In genomic region chr19:41420101-41420880, GRCh38 we compare ENCODE assay signal across 17 cellular contexts. TPM values are rescaled to one million over a fixed set of nuclear protein-coding genes. Genes with fewer than 3 reads are reported as not detected.
A peak's percentile ranks its signal among the peaks of the same experiment; 100 is the strongest.
DNase-seq lines count a peak whose midpoint lies in the region; ATAC-seq and TF ChIP-seq lines count a peak whose summit lies in the region.
"Had no signal": no experiment of that assay in that cellular context is flagged by ENCODE, and none has a peak within 500 bp of the region (broad histone marks: within the 10 kb centered on the region; RNA-seq: fewer than 3 reads in every experiment).

No MANE protein-coding gene starts in this region.

- H3K4me3 Mint-ChIP-seq in activated T-cell treated with anti-CD3 and anti-CD28 coated beads, Interleukin-2, amount 50 U/mL, for 24 hours: no peak overlapping the region
- H3K4me3 Mint-ChIP-seq: B cell; T-helper 2 cell treated with Interferon-gamma antibody and Interleukin-4, amounts not matched to agents 5 μg/mL and 100 μg/mL, for 36 hours had no signal

- no peaks in the 10 kb centered on the region for H3K9me3 ChIP-seq in BLaER1 treated with 17β-estradiol and CSF1 and Interleukin-3, amounts not matched to agents 10 nM and 100 nM (replicated peaks in 1 of 11)
- H3K9me3 ChIP-seq in colonic mucosa (no peaks in the 10 kb centered on the region), neutrophil (no peaks in the 10 kb centered on the region)
- H3K9me3 ChIP-seq: thyroid gland had no signal

- no peak overlapping the region for H3K27ac Mint-ChIP-seq in activated T-cell treated with anti-CD3 and anti-CD28 coated beads, Interleukin-2, amount 50 U/mL, for 24 hours
- H3K27ac Mint-ChIP-seq: B cell; T-helper 2 cell treated with Interferon-gamma antibody and Interleukin-4, amounts not matched to agents 5 μg/mL and 100 μg/mL, for 36 hours had no signal

- peaks cover 72 to 98% (median 91%) of the 10 kb centered on the region in 11 experiments for H3K36me3 ChIP-seq in BLaER1 treated with 17β-estradiol and CSF1 and Interleukin-3, amounts not matched to agents 10 nM and 100 nM
- H3K36me3 ChIP-seq in colonic mucosa: peaks cover 9% of the 10 kb centered on the region
- peaks cover 39% of the 10 kb centered on the region for H3K36me3 ChIP-seq in neutrophil

- TF ChIP-seq CTCF in colonic mucosa (IDR thresholded peaks at IDR 0.05): no peak
- TF ChIP-seq CTCF in neutrophil (IDR thresholded peaks at IDR 0.05): no peak

- H3K27me3 ChIP-seq in BLaER1 treated with 17β-estradiol and CSF1 and Interleukin-3, amounts not matched to agents 10 nM and 100 nM: no peaks in the 10 kb centered on the region
- H3K27me3 ChIP-seq in colonic mucosa (no peaks in the 10 kb centered on the region), neutrophil (no peaks in the 10 kb centered on the region)
- H3K27me3 ChIP-seq: thyroid gland had no signal

- H4K20me1 ChIP-seq in BLaER1 treated with 17β-estradiol and CSF1 and Interleukin-3, amounts not matched to agents 10 nM and 100 nM: peaks cover 0 to 13% (median 0%) of the 10 kb centered on the region in 11 experiments; a peak in 2 of 22 replicates

- H3K4me2 ChIP-seq in BLaER1 treated with 17β-estradiol and CSF1 and Interleukin-3, amounts not matched to agents 10 nM and 100 nM: peak overlapping the region; percentile 40 to 91 (median 71)

- H3K27ac ChIP-seq in BLaER1 treated with 17β-estradiol and CSF1 and Interleukin-3, amounts not matched to agents 10 nM and 100 nM: peak overlapping the region; percentile 9 to 90 (median 80); a peak in 20 of 22 replicates
- peak overlapping the region; percentile 53 for H3K27ac ChIP-seq in colonic mucosa
- H3K27ac ChIP-seq in neutrophil: peak overlapping the region; percentile 96
- H3K27ac ChIP-seq: parathyroid adenoma, thyroid gland had no signal

- DNase-seq in MV-4-11 (lab: John Stamatoyannopoulos, UW) (peak; percentile 93), colonic mucosa (no peak), activated gamma-delta T cell treated with Interleukin-2 at 50 U/mL for 16 hours (no peak), NCI-H146 treated with DMSO at 0.1 percent for 48 hours (lab: John Stamatoyannopoulos, UW; ENCODE audit: unreplicated experiment) (no peak)
- DNase-seq in activated T-cell treated with anti-CD3 and anti-CD28 coated beads, Interleukin-2, amount 50 U/mL, for 24 hours: no peak
- DNase-seq: activated CD4-positive, alpha-beta T cell treated with anti-CD3 and anti-CD28 coated beads, Interleukin-2, amount 50 U/mL, for 4 hours; effector CD4-positive, alpha-beta T cell; foreskin fibroblast; NCI-H510A; thyroid gland had no signal

- H3K4me3 ChIP-seq in BLaER1 treated with 17β-estradiol and CSF1 and Interleukin-3, amounts not matched to agents 10 nM and 100 nM: peak overlapping the region in 2 of 10 experiments; percentile 24 to 48; a peak in 3 of 20 replicates
- H3K4me3 ChIP-seq in colonic mucosa: no peak overlapping the region
- H3K4me3 ChIP-seq in neutrophil (ENCODE audit: low read depth in 1 of 2, low read length in 1 of 2): peak overlapping the region; percentile 40 to 60
- H3K4me3 ChIP-seq: thyroid gland had no signal

- ATAC-seq in GM18909 (IDR thresholded peaks at IDR 0.05; ENCODE audit: poor library complexity, unreplicated experiment): no peak

- H3K9ac ChIP-seq in BLaER1 treated with 17β-estradiol and CSF1 and Interleukin-3, amounts not matched to agents 10 nM and 100 nM: peak overlapping the region in 10 of 11 experiments; percentile 34 to 76 (median 66); a peak in 18 of 22 replicates
- no peak overlapping the region for H3K9ac ChIP-seq in colonic mucosa (ENCODE audit: low read depth in 2 of 2, low read length in 2 of 2)
- H3K9ac ChIP-seq: parathyroid adenoma had no signal

- no peaks in the 10 kb centered on the region for H3K27me3 Mint-ChIP-seq in activated T-cell treated with anti-CD3 and anti-CD28 coated beads, Interleukin-2, amount 50 U/mL, for 24 hours
- H3K27me3 Mint-ChIP-seq: B cell had no signal

- intact Hi-C loops in colonic mucosa (cut with DNase I): no loop called here

- peaks cover 15 to 85% (median 49%) of the 10 kb centered on the region in 10 experiments for H3K4me1 ChIP-seq in BLaER1 treated with 17β-estradiol and CSF1 and Interleukin-3, amounts not matched to agents 10 nM and 100 nM
- H3K4me1 ChIP-seq in colonic mucosa (peaks cover 6% of the 10 kb centered on the region), neutrophil (ENCODE audit: control insufficient read depth in 1 of 2, insufficient read depth in 1 of 2, low read depth in 1 of 2, low read length in 1 of 2) (peaks cover 100% of the 10 kb centered on the region in 2 experiments)

- no peaks in the 10 kb centered on the region for H3K4me1 Mint-ChIP-seq in activated T-cell treated with anti-CD3 and anti-CD28 coated beads, Interleukin-2, amount 50 U/mL, for 24 hours (ENCODE audit: low read depth)
- H3K4me1 Mint-ChIP-seq: B cell had no signal

- peaks cover 73% of the 10 kb centered on the region for H3K36me3 Mint-ChIP-seq in activated T-cell treated with anti-CD3 and anti-CD28 coated beads, Interleukin-2, amount 50 U/mL, for 24 hours (ENCODE audit: low read depth)

- H3K9me3 Mint-ChIP-seq in activated T-cell treated with anti-CD3 and anti-CD28 coated beads, Interleukin-2, amount 50 U/mL, for 24 hours: no peaks in the 10 kb centered on the region
- H3K9me3 Mint-ChIP-seq: T-helper 2 cell treated with Interferon-gamma antibody and Interleukin-4, amounts not matched to agents 5 μg/mL and 100 μg/mL, for 36 hours had no signal

RNA-seq across cellular contexts. Expression of gene B3GNT8, which starts 6.9 kb away (rescaled TPM):
- 10 to 100 TPM; 26.5 to 34.1 TPM for total RNA-seq in colonic mucosa
- total RNA-seq: M059J had no signal

RNA-seq across cellular contexts. Expression of gene DMAC2, which starts 19.4 kb away (rescaled TPM):
- total RNA-seq in colonic mucosa: 10 to 100 TPM; 48.0 to 61.8 TPM

RNA-seq across cellular contexts. Expression of gene ERICH4, which starts 22.7 kb away (rescaled TPM):
- not detected for total RNA-seq in colonic mucosa
- total RNA-seq: B cell, M059J, thyroid gland had no signal

RNA-seq across cellular contexts. Expression of gene BCKDHA, which starts 22.7 kb away (rescaled TPM):
- total RNA-seq in colonic mucosa: 10 to 100 TPM; 18.8 to 31.7 TPM

RNA-seq across cellular contexts. Expression of gene EXOSC5, which starts 23.1 kb away (rescaled TPM):
- 10 to 100 TPM; 11.5 to 33.5 TPM for total RNA-seq in colonic mucosa

Comparison
In these comparisons a context has a peak if more than half of its experiments do, and no peak if none do; other contexts are left out.
1. H3K9ac ChIP-seq: peak in BLaER1 treated with 17β-estradiol and CSF1 and Interleukin-3, amounts not matched to agents 10 nM and 100 nM (10 of 11); none in colonic mucosa (0 of 2).
2. Peak in every context shown above with its lines, with median percentiles within 50 percentile points of each other: H3K27ac ChIP-seq.